Comparison of ENCODE assay signal across 1 cellular context in the genomic region with DNA sequence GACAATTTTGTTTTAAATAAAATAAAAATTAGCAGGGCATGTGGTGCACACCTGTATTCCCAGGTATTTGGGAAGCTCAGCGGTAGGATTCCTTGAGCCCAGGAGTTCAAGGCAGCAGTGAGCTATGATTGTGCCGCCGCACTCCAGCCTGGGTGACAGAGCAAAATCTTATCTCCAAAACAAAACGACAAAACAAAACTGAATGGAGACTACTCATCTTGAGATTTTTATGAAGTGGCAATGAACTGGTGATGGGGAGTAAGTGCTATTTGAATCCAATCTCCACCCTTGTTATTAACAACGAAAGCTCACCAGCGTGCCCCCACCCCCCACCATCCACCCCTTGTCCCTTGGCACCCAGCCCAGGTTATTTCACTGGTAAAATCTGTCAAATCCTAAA.
TF ChIP-seq lines count a peak whose summit lies in the region.

No MANE protein-coding gene starts in this region.

TF ChIP-seq in K562, 482 proteins besides CTCF, POLR2A, EP300 and RAD21 (continued from another document):
- TF ChIP-seq, protein P1, sequence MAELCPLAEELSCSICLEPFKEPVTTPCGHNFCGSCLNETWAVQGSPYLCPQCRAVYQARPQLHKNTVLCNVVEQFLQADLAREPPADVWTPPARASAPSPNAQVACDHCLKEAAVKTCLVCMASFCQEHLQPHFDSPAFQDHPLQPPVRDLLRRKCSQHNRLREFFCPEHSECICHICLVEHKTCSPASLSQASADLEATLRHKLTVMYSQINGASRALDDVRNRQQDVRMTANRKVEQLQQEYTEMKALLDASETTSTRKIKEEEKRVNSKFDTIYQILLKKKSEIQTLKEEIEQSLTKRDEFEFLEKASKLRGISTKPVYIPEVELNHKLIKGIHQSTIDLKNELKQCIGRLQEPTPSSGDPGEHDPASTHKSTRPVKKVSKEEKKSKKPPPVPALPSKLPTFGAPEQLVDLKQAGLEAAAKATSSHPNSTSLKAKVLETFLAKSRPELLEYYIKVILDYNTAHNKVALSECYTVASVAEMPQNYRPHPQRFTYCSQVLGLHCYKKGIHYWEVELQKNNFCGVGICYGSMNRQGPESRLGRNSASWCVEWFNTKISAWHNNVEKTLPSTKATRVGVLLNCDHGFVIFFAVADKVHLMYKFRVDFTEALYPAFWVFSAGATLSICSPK (IDR thresholded peaks at IDR 0.05; ENCODE audit: borderline replicate concordance) = no peak
- no peak for TF ChIP-seq YY1 (IDR thresholded peaks at IDR 0.05; ENCODE audit: borderline replicate concordance in 1 of 3, control insufficient read depth in 1 of 3, extremely low read depth in 1 of 3, insufficient read depth in 3 of 3, insufficient read length in 1 of 3, insufficient replicate concordance in 2 of 3, low read depth in 1 of 3, low read length in 2 of 3)
- no peak for TF ChIP-seq TCF15 (CRISPR knock-in tag; IDR thresholded peaks at IDR 0.05)
- TF ChIP-seq MAFF (IDR thresholded peaks at IDR 0.05; ENCODE audit: low read length) = peak; percentile 86
- no peak for TF ChIP-seq TCF7 (IDR thresholded peaks at IDR 0.05; ENCODE audit: borderline replicate concordance)
- TF ChIP-seq SIN3B (IDR thresholded peaks at IDR 0.05; ENCODE audit: low read depth) = no peak
- no peak for TF ChIP-seq RBM22 (IDR thresholded peaks at IDR 0.05; ENCODE audit: low read depth, low read length, poor library complexity, severe bottlenecking)
- no peak for TF ChIP-seq HNRNPK (IDR thresholded peaks at IDR 0.05; ENCODE audit: low read depth, low read length, poor library complexity, severe bottlenecking)
- TF ChIP-seq ZNF316 (IDR thresholded peaks at IDR 0.05) = peak; percentile 78
- TF ChIP-seq NCOA1 (IDR thresholded peaks at IDR 0.05; ENCODE audit: low read depth) = no peak
- no peak for TF ChIP-seq ZNF561 (CRISPR knock-in tag; conservative IDR thresholded peaks at IDR 0.05)
- TF ChIP-seq ZNF431 (CRISPR knock-in tag; IDR thresholded peaks at IDR 0.05) = no peak
